ENCODE assay signal across 2 cellular contexts in genomic region chr19:3947316-3947933, GRCh38. TPM values are rescaled to one million over a fixed set of nuclear protein-coding genes. Genes with fewer than 3 reads are reported as not detected.
"Had no signal": no experiment of that assay in that cellular context is flagged by ENCODE, and none has a peak within 500 bp of the region (broad histone marks: within the 10 kb centered on the region; RNA-seq: fewer than 3 reads in every experiment).

No MANE protein-coding gene starts in this region.

RNA-seq across cellular contexts. Expression of gene NMRK2, which starts 14.6 kb away (rescaled TPM):
- total RNA-seq: H4, HT-29 had no signal
